ENCODE assay signal across 9 cellular contexts in genomic region chr4:107930821-107931774, GRCh38. TPM values are rescaled to one million over a fixed set of nuclear protein-coding genes. Genes with fewer than 3 reads are reported as not detected.
DNase-seq lines count a peak whose midpoint lies in the region; ATAC-seq, FAIRE-seq and TF ChIP-seq lines count a peak whose summit lies in the region.
"Had no signal": no experiment of that assay in that cellular context is flagged by ENCODE, and none has a peak within 500 bp of the region (broad histone marks: within the 10 kb centered on the region; RNA-seq: fewer than 3 reads in every experiment).

Gene CYP2U1 (plus strand): TSS chr4:107931549. CDS start chr4:107931644, 95 bp downstream.

- H3K9me3 ChIP-seq in keratinocyte (ENCODE audit: control insufficient read depth, low read depth, low read length) = no peaks in the 10 kb centered on the region

- intact Hi-C loops in activated B cell treated with CpG ODN at 0.5 μM for 24 hours (cut with micrococcal nuclease) = loop anchor here (1.0 to 5.0 kb wide), 8 partner anchors 58 to 1801 kb away; partner anchors contain the start of genes AIMP1, HADH, LEF1 and OSTC

- H3K36me3 ChIP-seq in keratinocyte (ENCODE audit: control insufficient read depth in 2 of 2, extremely low read depth in 1 of 2, insufficient read depth in 2 of 2, low read length in 2 of 2) = no peaks in the 10 kb centered on the region

- no peaks in the 10 kb centered on the region for H3K9me1 ChIP-seq in keratinocyte (ENCODE audit: control insufficient read depth, extremely low read depth, insufficient read depth, low read length)

- no peaks in the 10 kb centered on the region for H3K27me3 Mint-ChIP-seq in activated B cell treated with CpG ODN at 0.5 μM for 24 hours

- H3K4me3 ChIP-seq in cardiac fibroblast (replicated peaks in 1 of 2; ENCODE audit: low read depth in 2 of 2, low read length in 2 of 2) (peak within 1 kb of the TSS; percentile 75 to 85), keratinocyte (ENCODE audit: control insufficient read depth in 2 of 3, extremely low read depth in 1 of 3, insufficient read depth in 2 of 3, low read depth in 1 of 3, low read length in 3 of 3) (peak within 1 kb of the TSS; percentile 55 to 84 (median 71))

- POLR2A ChIA-PET in activated B cell treated with CpG ODN at 0.5 μM for 24 hours (lab: Charles Lee) = interaction anchor here (0.6 to 2.7 kb wide), 7 partner anchors 9 to 719 kb away, joined by 3 to 16 read pairs (median 3); partner anchors contain the start of genes HADH, OSTC, PAPSS1 and RPL34

- dilution Hi-C loops in keratinocyte (cut with MboI; ENCODE audit: extremely low pct_ligation_motif_present, low sequenced_read_pairs) = no loop called here

- H4K20me1 ChIP-seq in keratinocyte (ENCODE audit: control insufficient read depth, extremely low read depth, insufficient read depth, low read length) = no peaks in the 10 kb centered on the region

- H2AFZ ChIP-seq in keratinocyte (ENCODE audit: control insufficient read depth, low read length) = peak within 1 kb of the TSS; percentile 94

- FAIRE-seq in keratinocyte (lab: Jason Lieb, UNC) = no peak
- FAIRE-seq: G401.6 had no signal

- ATAC-seq in HG02938 (IDR thresholded peaks at IDR 0.05; ENCODE audit: unreplicated experiment) (peak; percentile 87), activated B cell treated with CpG ODN at 0.5 μM for 24 hours (ENCODE audit: low read depth) (peak; percentile 95)

- CTCF ChIA-PET in activated B cell treated with CpG ODN at 0.5 μM for 24 hours (lab: Charles Lee) = interaction anchor here (1.1 to 1.2 kb wide), 2 partner anchors 15 to 63 kb away, joined by 3 to 4 read pairs; no protein-coding TSS in a partner anchor

- no peaks in the 10 kb centered on the region for H3K9me3 Mint-ChIP-seq in activated B cell treated with CpG ODN at 0.5 μM for 24 hours

- peak within 1 kb of the TSS; percentile 96 for H3K4me3 Mint-ChIP-seq in activated B cell treated with CpG ODN at 0.5 μM for 24 hours

- H3K27me3 ChIP-seq in keratinocyte (ENCODE audit: control insufficient read depth, extremely low read depth, insufficient read depth, low read length) = peaks cover 3% of the 10 kb centered on the region

- peak; percentile 42 to 67 for DNase-seq in NCI-H524 (lab: John Stamatoyannopoulos, UW)
- DNase-seq in NCI-H524 treated with DMSO at 0.1 percent for 48 hours (lab: John Stamatoyannopoulos, UW) = no peak
- peak; percentile 52 for DNase-seq in NCI-H2171 (lab: John Stamatoyannopoulos, UW)
- peak; percentile 88 for DNase-seq in activated B cell treated with CpG ODN at 0.5 μM for 24 hours
- DNase-seq in cardiac fibroblast (ENCODE audit: low read depth in 2 of 2) = peak; percentile 72 to 84
- no peak for DNase-seq in keratinocyte (ENCODE audit: low read depth, low spot score)
- peak; percentile 39 to 67 (median 41) for DNase-seq in stimulated activated CD4-positive, alpha-beta T cell treated with anti-CD3 and anti-CD28 coated beads, Interleukin-12 subunit alpha, Interleukin-12 subunit beta, amount 100 ng/mL, for 48 hours (ENCODE audit: low read depth in 2 of 3, low spot score in 1 of 3)

- H3K79me2 ChIP-seq in keratinocyte (ENCODE audit: control insufficient read depth, insufficient read depth, low read length) = no peaks in the 10 kb centered on the region

- peak within 1 kb of the TSS; percentile 53 for H3K9ac ChIP-seq in keratinocyte (ENCODE audit: control insufficient read depth, extremely low read depth, insufficient read depth, low read length)

- peak within 1 kb of the TSS; percentile 91 for H3K27ac Mint-ChIP-seq in activated B cell treated with CpG ODN at 0.5 μM for 24 hours

- H3K4me2 ChIP-seq in keratinocyte (ENCODE audit: control insufficient read depth, extremely low read depth, insufficient read depth, low read depth, low read length) = peak within 1 kb of the TSS; percentile 88

- TF ChIP-seq CTCF in activated B cell treated with CpG ODN at 0.5 μM for 24 hours (IDR thresholded peaks at IDR 0.05) (no peak), cardiac fibroblast (IDR thresholded peaks at IDR 0.05; ENCODE audit: low read depth, low read length) (no peak), keratinocyte (optimal IDR thresholded peaks at IDR 0.05 in 1 of 3, IDR thresholded peaks at IDR 0.05 in 1 of 3, conservative IDR thresholded peaks at IDR 0.05 in 1 of 3; ENCODE audit: extremely low read depth in 1 of 3, insufficient read depth in 2 of 3, low read length in 3 of 3) (peak in 1 of 3 experiments; percentile 5)

- peaks cover 8% of the 10 kb centered on the region for H3K36me3 Mint-ChIP-seq in activated B cell treated with CpG ODN at 0.5 μM for 24 hours (ENCODE audit: low read depth)

- H3K4me1 ChIP-seq in keratinocyte (ENCODE audit: control insufficient read depth, extremely low read depth, insufficient read depth, low read length) = peaks cover 16% of the 10 kb centered on the region

- H3K4me1 Mint-ChIP-seq in activated B cell treated with CpG ODN at 0.5 μM for 24 hours = peaks cover 41% of the 10 kb centered on the region

- no peak within 1 kb of the TSS for H3K27ac ChIP-seq in keratinocyte (ENCODE audit: control insufficient read depth, insufficient read depth, low read length)

RNA-seq across cellular contexts. Expression of gene CYP2U1, which starts in this region (rescaled TPM):
- total RNA-seq in activated B cell treated with CpG ODN at 0.5 μM for 24 hours = 9.2 and 11.6 TPM in 2 replicates
- polyA plus RNA-seq in keratinocyte = 2.6 to 3.7 TPM (median 3.4 TPM) in 3 replicates
- polyA plus RNA-seq in keratinocyte (2011; ENCODE audit: low read depth) = 0.36 TPM
- polyA plus RNA-seq in keratinocyte (2011; cell fraction: cytosol; rRNA removed) = 1.9 and 3.5 TPM in 2 replicates
- polyA plus RNA-seq in keratinocyte (2011; cell fraction: nucleus; rRNA removed) = 5.2 and 6.6 TPM in 2 replicates
- polyA plus RNA-seq in keratinocyte (2012; ENCODE audit: low replicate concordance) = 1.1 and 2.5 TPM in 2 replicates
- polyA minus RNA-seq in keratinocyte = 1.6 to 3.5 TPM (median 3.2 TPM) in 3 replicates
- polyA minus RNA-seq in keratinocyte (2011; cell fraction: cytosol; rRNA and poly(A)+ RNA removed) = 4.8 TPM
- 6.9 and 11.2 TPM in 2 replicates for polyA minus RNA-seq in keratinocyte (2011; cell fraction: nucleus; rRNA and poly(A)+ RNA removed)

Comparison
In these comparisons a context has a peak if more than half of its experiments do, and no peak if none do; other contexts are left out.
1. DNase-seq: peak in NCI-H524 (2 of 2), NCI-H2171 (single experiment), activated B cell treated with CpG ODN at 0.5 μM for 24 hours (single experiment), cardiac fibroblast (2 of 2) and stimulated activated CD4-positive, alpha-beta T cell treated with anti-CD3 and anti-CD28 coated beads, Interleukin-12 subunit alpha, Interleukin-12 subunit beta, amount 100 ng/mL, for 48 hours (3 of 3); none in NCI-H524 treated with DMSO at 0.1 percent for 48 hours (single experiment) and keratinocyte (single experiment).